In the genomic region with DNA sequence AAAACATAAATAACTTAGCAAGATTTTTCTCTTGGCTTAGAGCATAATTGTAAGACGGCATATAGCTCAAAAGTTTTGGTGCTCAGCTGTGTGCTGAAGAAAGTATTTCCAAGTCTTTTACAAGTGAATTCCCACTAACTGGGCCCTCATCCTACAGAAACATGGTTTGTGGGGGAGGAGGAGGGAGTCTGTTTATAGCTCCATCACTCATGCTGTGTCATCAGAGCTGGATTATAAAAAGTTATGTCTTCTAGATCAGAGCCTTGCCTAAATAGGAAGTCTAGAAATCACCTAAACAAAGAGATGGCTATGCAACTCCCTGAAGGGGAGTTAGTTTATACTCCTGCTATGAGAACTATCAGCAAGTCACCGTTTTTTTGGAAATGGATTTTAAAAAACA, we compare ENCODE assay signal across 15 cellular contexts.
DNase-seq lines count a peak whose midpoint lies in the region; ATAC-seq, FAIRE-seq and TF ChIP-seq lines count a peak whose summit lies in the region.
"Had no signal": no experiment of that assay in that cellular context is flagged by ENCODE, and none has a peak within 500 bp of the region (broad histone marks: within the 10 kb centered on the region; RNA-seq: fewer than 3 reads in every experiment).

No MANE protein-coding gene starts in this region.

- ATAC-seq in GM21367 (IDR thresholded peaks at IDR 0.05; ENCODE audit: unreplicated experiment): no peak
- ATAC-seq: activated T-cell treated with anti-CD3 and anti-CD28 coated beads, Interleukin-2, amount 50 U/mL, for 72 hours; pancreas had no signal

- dilution Hi-C loops in keratinocyte (cut with MboI; ENCODE audit: extremely low pct_ligation_motif_present, low sequenced_read_pairs): no loop called here

- H4K20me1 ChIP-seq in keratinocyte (ENCODE audit: control insufficient read depth, extremely low read depth, insufficient read depth, low read length): no peaks in the 10 kb centered on the region

- TF ChIP-seq CTCF in HFFc6 (IDR thresholded peaks at IDR 0.05): no peak
- no peak for TF ChIP-seq CTCF in astrocyte of the cerebellum (IDR thresholded peaks at IDR 0.05; ENCODE audit: low read depth, low read length, missing control alignments)
- no peak for TF ChIP-seq CTCF in keratinocyte (optimal IDR thresholded peaks at IDR 0.05 in 1 of 3, IDR thresholded peaks at IDR 0.05 in 1 of 3, conservative IDR thresholded peaks at IDR 0.05 in 1 of 3; ENCODE audit: extremely low read depth in 1 of 3, insufficient read depth in 2 of 3, low read length in 3 of 3)
- TF ChIP-seq CTCF in tibial artery (IDR thresholded peaks at IDR 0.05): no peak

- H3K4me3 ChIP-seq in astrocyte of the cerebellum (ENCODE audit: low read depth, low read length) (no peak overlapping the region), keratinocyte (ENCODE audit: control insufficient read depth in 2 of 3, extremely low read depth in 1 of 3, insufficient read depth in 2 of 3, low read depth in 1 of 3, low read length in 3 of 3) (no peak overlapping the region), tibial artery (peak overlapping the region; percentile 3 to 7)
- H3K4me3 ChIP-seq: pancreas, Peyer's patch had no signal

- DNase-seq in HFFc6 (peak; percentile 55), astrocyte of the cerebellum (ENCODE audit: low read depth) (peak; percentile 46), keratinocyte (ENCODE audit: low read depth, low spot score) (no peak), tibial artery (peak in 1 of 2 donors; percentile 74), NAMALWA (ENCODE audit: low spot score) (no peak), NCI-H1436 treated with DMSO at 0.1 percent for 48 hours (lab: John Stamatoyannopoulos, UW) (no peak)
- DNase-seq: activated T-cell treated with anti-CD3 and anti-CD28 coated beads, Interleukin-2, amount 50 U/mL, for 72 hours; cortex of kidney; DND-41; NCI-H146; pancreas; Peyer's patch had no signal

- in situ Hi-C loops in astrocyte of the cerebellum (cut with HindIII; ENCODE audit: low sequenced_read_pairs): no loop called here

- peak overlapping the region; percentile 92 for H3K27ac Mint-ChIP-seq in HFFc6
- H3K27ac Mint-ChIP-seq: activated T-cell treated with anti-CD3 and anti-CD28 coated beads, Interleukin-2, amount 50 U/mL, for 72 hours had no signal

- H3K4me1 ChIP-seq in keratinocyte (ENCODE audit: control insufficient read depth, extremely low read depth, insufficient read depth, low read length): no peaks in the 10 kb centered on the region
- peaks cover 0 to 53% (median 6%) of the 10 kb centered on the region in 4 donors for H3K4me1 ChIP-seq in tibial artery
- H3K4me1 ChIP-seq: pancreas, Peyer's patch had no signal

- peaks cover 43% of the 10 kb centered on the region for H3K4me1 Mint-ChIP-seq in HFFc6 (ENCODE audit: low read depth)

- H2AFZ ChIP-seq in keratinocyte (ENCODE audit: control insufficient read depth, low read length): no peak overlapping the region

- peak overlapping the region; percentile 64 for H3K4me3 Mint-ChIP-seq in HFFc6
- H3K4me3 Mint-ChIP-seq: activated T-cell treated with anti-CD3 and anti-CD28 coated beads, Interleukin-2, amount 50 U/mL, for 72 hours had no signal

- H3K9me3 ChIP-seq in keratinocyte (ENCODE audit: control insufficient read depth, low read depth, low read length): no peaks in the 10 kb centered on the region
- no peaks in the 10 kb centered on the region for H3K9me3 ChIP-seq in tibial artery
- H3K9me3 ChIP-seq: pancreas, Peyer's patch had no signal

- H3K9me1 ChIP-seq in keratinocyte (ENCODE audit: control insufficient read depth, extremely low read depth, insufficient read depth, low read length): no peaks in the 10 kb centered on the region

- no peaks in the 10 kb centered on the region for H3K36me3 Mint-ChIP-seq in HFFc6 (ENCODE audit: low read depth)

- no peaks in the 10 kb centered on the region; the same call in 1 of the 2 replicates for H3K27me3 Mint-ChIP-seq in HFFc6 (ENCODE audit: insufficient read depth)

- no peaks in the 10 kb centered on the region for H3K36me3 ChIP-seq in keratinocyte (ENCODE audit: control insufficient read depth in 2 of 2, extremely low read depth in 1 of 2, insufficient read depth in 2 of 2, low read length in 2 of 2)
- H3K36me3 ChIP-seq in tibial artery: no peaks in the 10 kb centered on the region
- H3K36me3 ChIP-seq: pancreas, Peyer's patch had no signal

- no peak overlapping the region for H3K4me2 ChIP-seq in keratinocyte (ENCODE audit: control insufficient read depth, extremely low read depth, insufficient read depth, low read depth, low read length)

- H3K9me3 Mint-ChIP-seq in HFFc6: no peaks in the 10 kb centered on the region
- H3K9me3 Mint-ChIP-seq: activated T-cell treated with anti-CD3 and anti-CD28 coated beads, Interleukin-2, amount 50 U/mL, for 72 hours had no signal

- FAIRE-seq in keratinocyte (lab: Jason Lieb, UNC): peak; percentile 59

- H3K9ac ChIP-seq in keratinocyte (ENCODE audit: control insufficient read depth, extremely low read depth, insufficient read depth, low read length): no peak overlapping the region

- H3K27ac ChIP-seq in keratinocyte (ENCODE audit: control insufficient read depth, insufficient read depth, low read length) (no peak overlapping the region), tibial artery (peak overlapping the region; percentile 70 to 73)
- H3K27ac ChIP-seq: HL-60, pancreas, VCaP had no signal

- H3K27me3 ChIP-seq in keratinocyte (ENCODE audit: control insufficient read depth, extremely low read depth, insufficient read depth, low read length) (no peaks in the 10 kb centered on the region), tibial artery (no peaks in the 10 kb centered on the region)
- H3K27me3 ChIP-seq: pancreas, Peyer's patch had no signal

- no peaks in the 10 kb centered on the region for H3K79me2 ChIP-seq in keratinocyte (ENCODE audit: control insufficient read depth, insufficient read depth, low read length)

- intact Hi-C loops in tibial artery (cut with DNase I; ENCODE audit: low total_unique reads): no loop called here

Comparison
In these comparisons a context has a peak if more than half of its experiments do, and no peak if none do; other contexts are left out.
1. DNase-seq: peak in HFFc6 (single experiment) and astrocyte of the cerebellum (single experiment); none in keratinocyte (single experiment), NAMALWA (single experiment) and NCI-H1436 treated with DMSO at 0.1 percent for 48 hours (single experiment).
2. H3K4me3 ChIP-seq: peak in tibial artery (2 of 2); none in astrocyte of the cerebellum (single experiment) and keratinocyte (0 of 3).